ENCODE assay signal across 12 cellular contexts in the genomic region with DNA sequence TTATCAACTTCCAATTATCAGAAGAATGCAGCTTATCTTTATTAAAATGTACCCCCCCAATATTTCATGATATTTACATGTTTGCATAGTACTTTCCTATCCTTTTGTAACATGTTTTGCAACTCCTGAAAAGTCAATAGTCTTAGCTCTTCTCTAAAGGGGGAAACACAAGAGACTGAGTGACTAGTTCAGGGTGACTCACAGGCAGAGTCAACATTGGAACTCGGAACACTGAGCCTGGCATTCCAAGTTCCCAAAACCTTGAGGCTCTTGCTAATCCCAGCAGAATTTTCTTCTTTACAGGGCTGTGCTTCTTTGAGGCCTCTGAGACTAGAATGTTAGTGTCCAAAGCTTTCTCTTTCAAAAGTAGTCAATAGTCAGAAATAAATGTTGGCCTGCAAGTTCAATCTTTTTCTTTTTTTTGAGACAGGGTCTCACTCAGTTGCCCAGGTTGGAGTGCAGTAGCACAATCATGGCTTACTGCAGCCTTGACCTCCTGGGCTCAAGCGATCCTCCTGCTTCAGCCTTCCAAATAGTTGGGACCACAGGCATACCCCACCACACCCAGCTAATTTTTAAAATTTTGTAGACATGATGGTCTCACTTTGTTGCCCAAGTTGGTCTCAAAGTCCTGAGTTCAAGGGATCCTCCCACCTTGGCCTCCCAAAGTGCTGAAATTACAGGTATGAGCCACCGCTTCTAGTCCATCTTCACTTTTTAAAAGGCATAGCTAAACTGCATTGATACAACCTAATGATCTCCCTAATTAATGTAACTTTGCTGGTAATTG. TPM values are rescaled to one million over a fixed set of nuclear protein-coding genes. Genes with fewer than 3 reads are reported as not detected.
DNase-seq lines count a peak whose midpoint lies in the region; ATAC-seq and TF ChIP-seq lines count a peak whose summit lies in the region.
"Had no signal": no experiment of that assay in that cellular context is flagged by ENCODE, and none has a peak within 500 bp of the region (broad histone marks: within the 10 kb centered on the region; RNA-seq: fewer than 3 reads in every experiment).

No MANE protein-coding gene starts in this region.

- H3K27me3 ChIP-seq in IMR-90 (ENCODE audit: control insufficient read depth, insufficient read depth, low read length), result no peaks in the 10 kb centered on the region
- no peaks in the 10 kb centered on the region for H3K27me3 ChIP-seq in kidney epithelial cell (ENCODE audit: control insufficient read depth, insufficient read depth, low read length)
- H3K27me3 ChIP-seq: adrenal gland; BLaER1 treated with 17β-estradiol and CSF1 and Interleukin-3, amounts not matched to agents 10 nM and 100 nM had no signal

- H4K20me1 ChIP-seq in IMR-90 (ENCODE audit: insufficient read depth, low read length), result no peaks in the 10 kb centered on the region
- H4K20me1 ChIP-seq: BLaER1 treated with 17β-estradiol and CSF1 and Interleukin-3, amounts not matched to agents 10 nM and 100 nM had no signal

- no peaks in the 10 kb centered on the region for H3K27me3 Mint-ChIP-seq in T-helper 17 cell

- in situ Hi-C loops in IMR-90 (cut with MboI; ENCODE audit: low sequenced_read_pairs) (no loop called here), astrocyte of the spinal cord (cut with HindIII; ENCODE audit: low sequenced_read_pairs) (no loop called here), GM13977 (cut with MboI; ENCODE audit: low pct_unique_long_range_greater_than_20kb, low sequenced_read_pairs, unreplicated experiment) (no loop called here)

- H3K9ac ChIP-seq in IMR-90 (ENCODE audit: low read depth, low read length), result no peak overlapping the region
- H3K9ac ChIP-seq: BLaER1 treated with 17β-estradiol and CSF1 and Interleukin-3, amounts not matched to agents 10 nM and 100 nM had no signal

- H3K27ac ChIP-seq in IMR-90 (ENCODE audit: insufficient read depth, low read length), result peak overlapping the region; percentile 48
- H3K27ac ChIP-seq: adrenal gland; BLaER1 treated with 17β-estradiol and CSF1 and Interleukin-3, amounts not matched to agents 10 nM and 100 nM; WERI-Rb-1 had no signal

- peak overlapping the region; percentile 49; the same call in 1 of the 2 replicates for H3K14ac ChIP-seq in IMR-90 (replicated peaks; ENCODE audit: low read depth, low read length)

- peak overlapping the region; percentile 30; the same call in 1 of the 2 replicates for H2BK20ac ChIP-seq in IMR-90 (ENCODE audit: low read depth, low read length)

- H3K9me3 ChIP-seq in IMR-90 (ENCODE audit: control insufficient read depth, insufficient read depth, low read length) (no peaks in the 10 kb centered on the region), T-helper 17 cell (ENCODE audit: control insufficient read depth, low read length, poor library complexity, severe bottlenecking) (no peaks in the 10 kb centered on the region)
- H3K9me3 ChIP-seq: adrenal gland; BLaER1 treated with 17β-estradiol and CSF1 and Interleukin-3, amounts not matched to agents 10 nM and 100 nM had no signal

- BruUV-seq in IMR-90 (replicated peaks; lab: Mats Ljungman, UMichigan), result no TSS peak

- peak overlapping the region; percentile 78 for H2BK120ac ChIP-seq in IMR-90 (ENCODE audit: low read depth, low read length)

- dilution Hi-C loops in IMR-90 (cut with HindIII; ENCODE audit: low sequenced_read_pairs, unreplicated experiment), result no loop called here

- no peaks in the 10 kb centered on the region for H3K36me3 ChIP-seq in IMR-90 (ENCODE audit: control insufficient read depth, insufficient read depth, low read length)
- H3K36me3 ChIP-seq in kidney epithelial cell (ENCODE audit: control insufficient read depth, insufficient read depth, low read length), result no peaks in the 10 kb centered on the region
- H3K36me3 ChIP-seq: adrenal gland, WERI-Rb-1 had no signal

- CTCF ChIA-PET in AG04449 (lab: Yijun Ruan, JAX), result interaction anchor here (1.0 to 2.1 kb wide), 5 partner anchors 9 to 137 kb away, joined by 3 to 5 read pairs (median 4); no protein-coding TSS in a partner anchor
- CTCF ChIA-PET in IMR-90 (lab: Yijun Ruan, JAX), result no interaction called here

- peak overlapping the region; percentile 21 to 44; a peak in 2 of 4 replicates for H4K8ac ChIP-seq in IMR-90 (ENCODE audit: low read depth in 2 of 2, low read length in 2 of 2)

- 0% methylated on average over 1 of the region's 3 CpGs; no CpG with 5 or more reads in 1 of the 2 experiments for WGBS in IMR-90 (ENCODE audit: extremely low coverage in 2 of 2, insufficient read length in 1 of 2), 2 experiments

- peak overlapping the region; percentile 62; the same call in 1 of the 2 replicates for H4K5ac ChIP-seq in IMR-90 (ENCODE audit: low read depth, low read length)

- no peak overlapping the region for H3K27ac Mint-ChIP-seq in T-helper 17 cell

- peaks cover 8% of the 10 kb centered on the region for H3K4me1 ChIP-seq in IMR-90 (ENCODE audit: control insufficient read depth, insufficient read depth, low read length)
- H3K4me1 ChIP-seq: adrenal gland had no signal

- TF ChIP-seq CTCF in AG04449 (IDR thresholded peaks at IDR 0.05; ENCODE audit: insufficient read depth, low read length, missing control alignments), result no peak
- TF ChIP-seq CTCF in IMR-90 (conservative IDR thresholded peaks at IDR 0.05; ENCODE audit: low read depth, low read length), result no peak
- TF ChIP-seq CTCF in astrocyte of the spinal cord (IDR thresholded peaks at IDR 0.05; ENCODE audit: low read depth, low read length), result no peak
- no peak for TF ChIP-seq CTCF in kidney epithelial cell (IDR thresholded peaks at IDR 0.05; ENCODE audit: insufficient read depth, low read length, poor library complexity, severe bottlenecking)
- TF ChIP-seq CTCF in GM13977 (IDR thresholded peaks at IDR 0.05; ENCODE audit: extremely low read depth, insufficient read depth, missing control alignments), result no peak

- peak overlapping the region; percentile 67 for H2AK5ac ChIP-seq in IMR-90 (ENCODE audit: low read depth, low read length)

- H3K36me3 Mint-ChIP-seq in T-helper 17 cell (ENCODE audit: low read depth), result peaks cover 3% of the 10 kb centered on the region

- no peak for TF ChIP-seq POLR2A in IMR-90 (IDR thresholded peaks at IDR 0.05; ENCODE audit: low read depth, low read length)

- DNase-seq in AG04449 (ENCODE audit: low read depth, low spot score) (peak; percentile 79), IMR-90 (peak; percentile 88), astrocyte of the spinal cord (ENCODE audit: low read depth, low spot score) (peak; percentile 78), kidney epithelial cell (ENCODE audit: low read depth) (peak; percentile 54), GM13977 (ENCODE audit: low spot score) (no peak), T-helper 17 cell (no peak), amygdala (lab: John Stamatoyannopoulos, UW) (no peak)
- DNase-seq: adrenal gland, NCI-H1930, WERI-Rb-1 had no signal

- H3K4ac ChIP-seq in IMR-90 (ENCODE audit: low read depth, low read length), result peak overlapping the region; percentile 76

- POLR2A ChIA-PET in AG04449 (lab: Yijun Ruan, JAX), result interaction anchor here (0.6 to 1.0 kb wide), 5 partner anchors 8 to 165 kb away, joined by 3 to 5 read pairs (median 4); no protein-coding TSS in a partner anchor
- POLR2A ChIA-PET in IMR-90 (lab: Charles Lee; ENCODE audit: unreplicated experiment), result no interaction called here

- H3K79me1 ChIP-seq in IMR-90 (ENCODE audit: low read depth in 1 of 2, low read length in 2 of 2), result 0 out of 4 replicates have a peak, but pooled peaks cover 0 to 2% of the 10 kb centered on the region in 2 experiments

- no peak for TF ChIP-seq RAD21 in IMR-90 (IDR thresholded peaks at IDR 0.05; ENCODE audit: low read length)

- peak overlapping the region; percentile 95 for H2BK5ac ChIP-seq in IMR-90 (ENCODE audit: low read depth, low read length, poor library complexity, severe bottlenecking)

- H3K56ac ChIP-seq in IMR-90 (ENCODE audit: extremely low read depth, insufficient read depth, low read length), result no peak overlapping the region

- H3K9me1 ChIP-seq in IMR-90 (ENCODE audit: insufficient read depth, low read length), result peaks cover 9% of the 10 kb centered on the region

- intact Hi-C loops in IMR-90 (cut with micrococcal nuclease), result no loop called here

- peak overlapping the region; percentile 81; the same call in 1 of the 2 replicates for H3K18ac ChIP-seq in IMR-90 (ENCODE audit: low read depth, low read length)

- peak overlapping the region; percentile 60 for H4K91ac ChIP-seq in IMR-90 (ENCODE audit: insufficient read depth, low read depth, low read length)

- no peak overlapping the region for H3K4me2 ChIP-seq in IMR-90 (ENCODE audit: low read depth, low read length)
- H3K4me2 ChIP-seq: BLaER1 treated with 17β-estradiol and CSF1 and Interleukin-3, amounts not matched to agents 10 nM and 100 nM had no signal

- H3K23ac ChIP-seq in IMR-90 (ENCODE audit: low read depth, low read length), result peak overlapping the region; percentile 39; the same call in 1 of the 2 replicates

- no peak overlapping the region for H3K4me3 ChIP-seq in AG04449 (ENCODE audit: low read depth, low read length)
- no peak overlapping the region for H3K4me3 ChIP-seq in IMR-90 (ENCODE audit: insufficient read depth, low read depth, low read length)
- H3K4me3 ChIP-seq in astrocyte of the spinal cord (ENCODE audit: low read depth, low read length), result no peak overlapping the region
- no peak overlapping the region for H3K4me3 ChIP-seq in kidney epithelial cell (ENCODE audit: low read depth, low read length)
- H3K4me3 ChIP-seq: adrenal gland; BLaER1 treated with 17β-estradiol and CSF1 and Interleukin-3, amounts not matched to agents 10 nM and 100 nM had no signal

- H3K4me3 Mint-ChIP-seq in T-helper 17 cell, result no peak overlapping the region

- peak overlapping the region; percentile 73; the same call in 2 of the 3 replicates for H2BK15ac ChIP-seq in IMR-90 (ENCODE audit: low read depth, low read length)

- H3K4me1 Mint-ChIP-seq in T-helper 17 cell, result no peaks in the 10 kb centered on the region

- no peak overlapping the region for H2AFZ ChIP-seq in IMR-90 (replicated peaks; ENCODE audit: low read length, poor library complexity)

- H2AK9ac ChIP-seq in IMR-90 (replicated peaks; ENCODE audit: low read depth, low read length, poor library complexity), result no peak overlapping the region

- ATAC-seq in IMR-90 (ENCODE audit: low read depth) (peak; percentile 76), HG03039 (IDR thresholded peaks at IDR 0.05; ENCODE audit: unreplicated experiment) (no peak), T-helper 17 cell (no peak)

TF ChIP-seq in IMR-90, 13 proteins besides CTCF, POLR2A, EP300 and RAD21:
- TF ChIP-seq CEBPB (IDR thresholded peaks at IDR 0.05; ENCODE audit: low read depth, low read length) (peak; percentile 87), FOS (IDR thresholded peaks at IDR 0.05; ENCODE audit: low read depth, low read length) (peak; percentile 78), BHLHE40 (IDR thresholded peaks at IDR 0.05; ENCODE audit: low read depth, low read length) (no peak), CHD1 (IDR thresholded peaks at IDR 0.05; ENCODE audit: low read depth, low read length) (no peak)

RNA-seq across cellular contexts. Expression of gene ZNF281, which starts 37.5 kb away (rescaled TPM):
- total RNA-seq in IMR-90 (2012; rRNA removed), result 37.5 and 38.0 TPM in 2 replicates
- 5.4 and 7.0 TPM in 2 replicates for polyA plus RNA-seq in IMR-90 (2012; rRNA removed)
- polyA plus RNA-seq in IMR-90 (2012; cell fraction: cytosol; rRNA removed), result 1.1 and 1.7 TPM in 2 replicates
- 2.1 and 9.7 TPM in 2 replicates for polyA plus RNA-seq in IMR-90 (2012; cell fraction: nucleus; rRNA removed; ENCODE audit: low replicate concordance)
- 25.3 and 27.6 TPM in 2 replicates for total RNA-seq in kidney epithelial cell
- 10 to 100 TPM; 21.9 to 28.7 TPM for total RNA-seq in T-helper 17 cell

Comparison
In these comparisons a context has a peak if more than half of its experiments do, and no peak if none do; other contexts are left out.
1. DNase-seq: peak in AG04449 (single experiment), IMR-90 (single experiment), astrocyte of the spinal cord (single experiment) and kidney epithelial cell (single experiment); none in GM13977 (single experiment), T-helper 17 cell (0 of 3) and amygdala (0 of 56).